10 cellular contexts compared by ENCODE assay signal in the genomic region with DNA sequence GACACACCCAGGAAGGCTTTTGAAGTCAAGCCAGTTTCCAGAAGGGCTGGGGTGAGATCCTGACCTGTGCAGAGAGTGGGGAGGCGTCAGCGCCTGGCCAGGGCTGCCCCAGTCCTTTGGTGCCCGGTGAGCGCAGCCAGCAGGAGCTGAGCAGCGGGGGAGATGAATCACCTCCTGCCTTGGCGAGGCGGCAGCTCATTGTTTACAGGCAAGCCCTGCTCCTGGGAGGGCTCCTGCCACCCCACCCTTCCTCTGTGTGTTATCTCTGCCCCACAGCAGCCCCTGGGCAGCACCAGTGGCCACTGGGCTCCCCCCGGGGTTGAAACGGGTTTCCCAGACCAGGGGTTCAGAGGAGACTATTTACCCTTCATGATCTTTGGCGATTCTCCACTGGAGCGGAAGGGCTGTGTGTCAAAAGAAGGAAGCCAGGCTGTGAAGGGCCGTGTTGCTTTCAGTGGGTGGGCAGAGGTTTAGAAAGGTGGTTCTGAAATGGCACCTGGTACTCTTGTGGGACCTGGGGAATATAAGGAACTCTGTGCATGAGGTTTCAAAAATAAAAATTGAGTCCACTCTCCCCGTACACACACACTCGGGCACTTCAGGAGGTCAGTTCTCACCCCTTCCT. TPM values are rescaled to one million over a fixed set of nuclear protein-coding genes. Genes with fewer than 3 reads are reported as not detected.
DNase-seq lines count a peak whose midpoint lies in the region; ATAC-seq, FAIRE-seq and TF ChIP-seq lines count a peak whose summit lies in the region.
"Had no signal": no experiment of that assay in that cellular context is flagged by ENCODE, and none has a peak within 500 bp of the region (broad histone marks: within the 10 kb centered on the region; RNA-seq: fewer than 3 reads in every experiment).

No MANE protein-coding gene starts in this region.

- intact Hi-C loops in endothelial cell of umbilical vein (cut with micrococcal nuclease) = loop anchor here (1.0 kb wide), 4 partner anchors 8 to 32 kb away; no protein-coding TSS in a partner anchor
- intact Hi-C loops in mucosa of descending colon (cut with DNase I, micrococcal nuclease) = no loop called here

- H3K36me3 ChIP-seq in endothelial cell of umbilical vein (ENCODE audit: control insufficient read depth in 2 of 2, extremely low read depth in 1 of 2, insufficient read depth in 2 of 2, low read length in 2 of 2) (peaks cover 13 to 37% of the 10 kb centered on the region in 2 experiments), mucosa of descending colon (ENCODE audit: low read depth) (no peaks in the 10 kb centered on the region)

- H3K9me1 ChIP-seq in endothelial cell of umbilical vein (replicated peaks; ENCODE audit: control insufficient read depth, extremely low read depth, insufficient read depth, low read length) = no peaks in the 10 kb centered on the region

- H3K27ac ChIP-seq in RWPE1 (peak overlapping the region; percentile 100), endothelial cell of umbilical vein (ENCODE audit: insufficient read depth, low read depth, low read length) (peak overlapping the region; percentile 70)

- H3K79me2 ChIP-seq in endothelial cell of umbilical vein (ENCODE audit: control insufficient read depth, insufficient read depth, low read length) = peaks cover 2% of the 10 kb centered on the region

- dilution Hi-C loops in endothelial cell of umbilical vein (cut with MboI; ENCODE audit: extremely low pct_ligation_motif_present, low sequenced_read_pairs) = no loop called here

- H3K4me2 ChIP-seq in endothelial cell of umbilical vein (ENCODE audit: insufficient read depth, low read length) = peak overlapping the region; percentile 15

- CTCF ChIA-PET in RWPE1 (lab: Yijun Ruan, JAX) = interaction anchor here (0.7 kb wide), 1 partner anchor 32 kb away, joined by 4 read pairs; no protein-coding TSS in a partner anchor
- CTCF ChIA-PET in endothelial cell of umbilical vein (lab: Charles Lee) = interaction anchor here (0.6 to 5.4 kb wide), 17 partner anchors 9 to 106 kb away, joined by 3 to 59 read pairs (median 4); partner anchors contain the start of gene SMIM5

- TF ChIP-seq CTCF in RWPE1 (conservative IDR thresholded peaks at IDR 0.05; ENCODE audit: low read depth) (no peak), endothelial cell of umbilical vein (IDR thresholded peaks at IDR 0.05; ENCODE audit: extremely low read depth in 1 of 2, insufficient read depth in 1 of 2, low read depth in 1 of 2, low read length in 2 of 2) (no peak), mucosa of descending colon (IDR thresholded peaks at IDR 0.05) (no peak)

- H3K4me3 ChIP-seq in endothelial cell of umbilical vein (replicated peaks in 1 of 3; ENCODE audit: insufficient read depth in 1 of 3, low read depth in 1 of 3, low read length in 3 of 3) (no peak overlapping the region), mucosa of descending colon (no peak overlapping the region)

- POLR2A ChIA-PET in RWPE1 (lab: Yijun Ruan, JAX; ENCODE audit: low non-redundant PET) (interaction anchor here (0.5 to 1.0 kb wide), 3 partner anchors 12 to 190 kb away, joined by 3 to 10 read pairs (median 4); partner anchors contain the start of gene ITGB4), endothelial cell of umbilical vein (lab: Charles Lee) (interaction anchor here (0.8 to 1.4 kb wide), 4 partner anchors 15 to 73 kb away, joined by 3 to 6 read pairs (median 4); partner anchors contain the start of genes RECQL5 and SAP30BP)

- H4K20me1 ChIP-seq in endothelial cell of umbilical vein (replicated peaks; ENCODE audit: control insufficient read depth, extremely low read depth, insufficient read depth, low read length) = no peaks in the 10 kb centered on the region

- peak; percentile 92 for FAIRE-seq in endothelial cell of umbilical vein (lab: Jason Lieb, UNC)
- no peak for FAIRE-seq in GM12891 (lab: Jason Lieb, UNC)
- FAIRE-seq: frontal cortex had no signal

- peak; percentile 12 for ATAC-seq in mucosa of descending colon
- no peak for ATAC-seq in HG03378 (IDR thresholded peaks at IDR 0.05; ENCODE audit: unreplicated experiment)

- peak; percentile 72 for TF ChIP-seq POLR2A in endothelial cell of umbilical vein (IDR thresholded peaks at IDR 0.05; ENCODE audit: low read depth, low read length)
- TF ChIP-seq POLR2A in GM12891 (IDR thresholded peaks at IDR 0.05; ENCODE audit: low read depth, low read length) = no peak

- no peaks in the 10 kb centered on the region for H3K27me3 ChIP-seq in endothelial cell of umbilical vein (ENCODE audit: control insufficient read depth in 2 of 2, insufficient read depth in 2 of 2, low read length in 2 of 2)

- H2AFZ ChIP-seq in endothelial cell of umbilical vein (ENCODE audit: low read depth, low read length) = no peak overlapping the region

- peak overlapping the region; percentile 12 for H3K9ac ChIP-seq in endothelial cell of umbilical vein (replicated peaks; ENCODE audit: extremely low read depth, insufficient read depth, low read length)

- DNase-seq in A172 (ENCODE audit: low spot score) = peak; percentile 96
- peak; percentile 72 for DNase-seq in RWPE1 (ENCODE audit: low spot score)
- DNase-seq in endothelial cell of umbilical vein (ENCODE audit: low read depth, low spot score) = peak; percentile 97
- DNase-seq in mucosa of descending colon = no peak
- DNase-seq in islet precursor cell = no peak
- no peak for DNase-seq in GM12891 (ENCODE audit: insufficient read length, low spot score)
- DNase-seq in AG20443 (ENCODE audit: low spot score) = no peak
- DNase-seq: stimulated activated naive CD4-positive, alpha-beta T cell treated with Interleukin-2 at 50 U/mL for 16 hours had no signal

- H3K9me3 ChIP-seq in endothelial cell of umbilical vein (replicated peaks; ENCODE audit: control insufficient read depth, insufficient read depth, low read length) (no peaks in the 10 kb centered on the region), mucosa of descending colon (no peaks in the 10 kb centered on the region)

- BruUV-seq in endothelial cell of umbilical vein (replicated peaks; lab: Mats Ljungman, UMichigan) = no TSS peak

- peaks cover 32% of the 10 kb centered on the region for H3K4me1 ChIP-seq in endothelial cell of umbilical vein (ENCODE audit: control insufficient read depth, extremely low read depth, insufficient read depth, low read length)
- no peaks in the 10 kb centered on the region for H3K4me1 ChIP-seq in mucosa of descending colon (ENCODE audit: low read depth)

TF ChIP-seq in GM12891, 5 proteins besides CTCF, POLR2A, EP300 and RAD21 (continues in another document):
- TF ChIP-seq POLR2AphosphoS5 (IDR thresholded peaks at IDR 0.05; ENCODE audit: low read depth, low read length) (no peak), PAX5 (IDR thresholded peaks at IDR 0.05; ENCODE audit: insufficient read depth, low read length, severe bottlenecking) (no peak)

RNA-seq across cellular contexts. Expression of gene ITGB4, which starts 14.1 kb away (rescaled TPM):
- total RNA-seq in A172 (2014; rRNA removed; shearing (Covaris generic)) = 15.0 and 15.2 TPM in 2 replicates
- total RNA-seq in endothelial cell of umbilical vein (4.1 and 4.2 TPM in 2 replicates), mucosa of descending colon (100 to 1,000 TPM; 153 to 307 (median 246) TPM)
- polyA plus RNA-seq in endothelial cell of umbilical vein = 6.5 and 6.7 TPM in 2 replicates
- 1.7 and 3.7 TPM in 2 replicates for polyA plus RNA-seq in endothelial cell of umbilical vein (2011; cell fraction: cytosol; rRNA removed)
- polyA plus RNA-seq in endothelial cell of umbilical vein (2011; cell fraction: nucleus; rRNA removed) = 4.0 TPM in 2 replicates
- 1.6 and 9.5 TPM in 2 replicates for polyA plus RNA-seq in endothelial cell of umbilical vein (2012)
- 2.7 and 6.3 TPM in 2 replicates for polyA minus RNA-seq in endothelial cell of umbilical vein
- polyA minus RNA-seq in endothelial cell of umbilical vein (2011; cell fraction: cytosol; rRNA and poly(A)+ RNA removed) = 22.3 TPM
- 3.8 and 4.4 TPM in 2 replicates for polyA minus RNA-seq in endothelial cell of umbilical vein (2011; cell fraction: nucleus; rRNA and poly(A)+ RNA removed)
- 1.2 TPM for polyA plus RNA-seq in GM12891 (2012; ENCODE audit: low read depth, missing spikeins)

RNA-seq across cellular contexts. Expression of gene SAP30BP, which starts 40.1 kb away (rescaled TPM):
- 124 and 169 TPM in 2 replicates for total RNA-seq in A172 (2014; rRNA removed; shearing (Covaris generic))
- total RNA-seq in endothelial cell of umbilical vein (143 and 151 TPM in 2 replicates), mucosa of descending colon (10 to 100 TPM; 76.5 to 83.8 (median 76.9) TPM)
- polyA plus RNA-seq in endothelial cell of umbilical vein = 112 and 116 TPM in 2 replicates
- polyA plus RNA-seq in endothelial cell of umbilical vein (2011; cell fraction: cytosol; rRNA removed) = 112 TPM in 2 replicates
- 441 and 460 TPM in 2 replicates for polyA plus RNA-seq in endothelial cell of umbilical vein (2011; cell fraction: nucleus; rRNA removed)
- polyA plus RNA-seq in endothelial cell of umbilical vein (2012) = 103 and 117 TPM in 2 replicates
- polyA minus RNA-seq in endothelial cell of umbilical vein = 66.8 and 68.3 TPM in 2 replicates
- polyA minus RNA-seq in endothelial cell of umbilical vein (2011; cell fraction: cytosol; rRNA and poly(A)+ RNA removed) = 25.8 TPM
- 102 and 114 TPM in 2 replicates for polyA minus RNA-seq in endothelial cell of umbilical vein (2011; cell fraction: nucleus; rRNA and poly(A)+ RNA removed)
- polyA plus RNA-seq in GM12891 (2012; ENCODE audit: low read depth, missing spikeins) = 58.8 TPM

RNA-seq across cellular contexts. Expression of gene RECQL5, which starts 40.3 kb away (rescaled TPM):
- total RNA-seq in A172 (2014; rRNA removed; shearing (Covaris generic)) = 18.0 and 19.0 TPM in 2 replicates
- total RNA-seq in endothelial cell of umbilical vein = 30.7 and 30.9 TPM in 2 replicates
- 17.3 and 21.3 TPM in 2 replicates for polyA plus RNA-seq in endothelial cell of umbilical vein
- 8.3 and 10.3 TPM in 2 replicates for polyA plus RNA-seq in endothelial cell of umbilical vein (2011; cell fraction: cytosol; rRNA removed)
- polyA plus RNA-seq in endothelial cell of umbilical vein (2011; cell fraction: nucleus; rRNA removed) = 96.3 and 120 TPM in 2 replicates
- 22.3 and 31.6 TPM in 2 replicates for polyA plus RNA-seq in endothelial cell of umbilical vein (2012)
- polyA minus RNA-seq in endothelial cell of umbilical vein = 26.2 and 31.6 TPM in 2 replicates
- 15.5 TPM for polyA minus RNA-seq in endothelial cell of umbilical vein (2011; cell fraction: cytosol; rRNA and poly(A)+ RNA removed)
- 44.2 and 44.9 TPM in 2 replicates for polyA minus RNA-seq in endothelial cell of umbilical vein (2011; cell fraction: nucleus; rRNA and poly(A)+ RNA removed)
- total RNA-seq in mucosa of descending colon = 10 to 100 TPM; 29.3 to 41.9 (median 30.1) TPM
- polyA plus RNA-seq in GM12891 (2012; ENCODE audit: low read depth, missing spikeins) = 20.1 TPM

RNA-seq across cellular contexts. Expression of gene GALK1, which starts 57.8 kb away (rescaled TPM):
- 72.7 and 87.5 TPM in 2 replicates for total RNA-seq in A172 (2014; rRNA removed; shearing (Covaris generic))
- 45.8 and 47.0 TPM in 2 replicates for total RNA-seq in endothelial cell of umbilical vein
- polyA plus RNA-seq in endothelial cell of umbilical vein = 63.7 and 90.1 TPM in 2 replicates
- 28.3 and 34.9 TPM in 2 replicates for polyA plus RNA-seq in endothelial cell of umbilical vein (2011; cell fraction: cytosol; rRNA removed)
- 29.7 and 38.8 TPM in 2 replicates for polyA plus RNA-seq in endothelial cell of umbilical vein (2011; cell fraction: nucleus; rRNA removed)
- 30.9 and 56.4 TPM in 2 replicates for polyA plus RNA-seq in endothelial cell of umbilical vein (2012)
- 14.1 and 22.7 TPM in 2 replicates for polyA minus RNA-seq in endothelial cell of umbilical vein
- polyA minus RNA-seq in endothelial cell of umbilical vein (2011; cell fraction: cytosol; rRNA and poly(A)+ RNA removed) = 30.7 TPM
- 6.7 and 12.7 TPM in 2 replicates for polyA minus RNA-seq in endothelial cell of umbilical vein (2011; cell fraction: nucleus; rRNA and poly(A)+ RNA removed)
- 10 to 100 TPM in 2 of 3 donors, 1 to 10 TPM in 1; 7.1 to 18.2 (median 18.2) TPM for total RNA-seq in mucosa of descending colon
- polyA plus RNA-seq in GM12891 (2012; ENCODE audit: low read depth, missing spikeins) = 18.8 TPM

Comparison
In these comparisons a context has a peak if more than half of its experiments do, and no peak if none do; other contexts are left out.
1. DNase-seq: peak in A172 (single experiment), RWPE1 (single experiment) and endothelial cell of umbilical vein (single experiment); none in mucosa of descending colon (0 of 3), islet precursor cell (single experiment), GM12891 (single experiment) and AG20443 (single experiment).